ENCODE assay signal across 8 cellular contexts in the genomic region with DNA sequence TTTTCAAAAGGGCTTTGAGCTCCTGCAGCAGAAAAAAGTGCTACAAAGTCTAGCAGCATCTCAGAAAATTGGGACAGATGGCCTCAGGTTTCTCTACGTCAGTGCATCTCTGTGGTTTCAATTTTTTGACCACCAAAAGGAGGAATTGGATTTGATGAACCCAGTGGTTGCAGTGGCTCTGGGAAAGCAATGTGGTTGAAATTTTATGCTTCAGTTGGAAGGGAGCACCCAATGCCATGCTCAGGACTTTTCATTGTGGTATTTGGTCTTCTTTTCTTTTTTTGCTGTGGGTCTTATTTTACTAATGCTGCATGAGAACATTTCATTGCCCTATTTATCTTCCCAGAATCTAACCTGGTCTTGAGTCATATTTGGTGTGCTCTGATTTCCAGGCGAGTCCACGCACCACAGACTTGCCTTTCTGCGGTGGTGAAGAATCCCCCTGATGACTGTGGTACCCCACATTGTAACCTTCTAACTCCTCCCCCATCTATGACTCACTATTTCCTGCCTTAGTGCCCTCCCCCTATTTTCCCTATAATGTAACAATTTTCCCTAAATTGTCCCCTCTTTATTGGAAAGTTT. TPM values are rescaled to one million over a fixed set of nuclear protein-coding genes. Genes with fewer than 3 reads are reported as not detected.
A peak's percentile ranks its signal among the peaks of the same experiment; 100 is the strongest.
DNase-seq lines count a peak whose midpoint lies in the region; ATAC-seq and TF ChIP-seq lines count a peak whose summit lies in the region.

No MANE protein-coding gene starts in this region.

- no peak overlapping the region for H3K27ac ChIP-seq in HEK293 (ENCODE audit: extremely low read depth, low read depth, low read length)
- peak overlapping the region; percentile 55 for H3K27ac ChIP-seq in PC-3 (ENCODE audit: low read length)
- H3K27ac ChIP-seq in esophagus squamous epithelium = no peak overlapping the region

- peak overlapping the region; percentile 4 to 75 for H3K27ac Mint-ChIP-seq in effector memory CD8-positive, alpha-beta T cell

- no peak overlapping the region for H2AFZ ChIP-seq in PC-3 (ENCODE audit: low read length)

- ATAC-seq in GM18502 (IDR thresholded peaks at IDR 0.05; ENCODE audit: poor library complexity, unreplicated experiment) (peak; percentile 77), PC-3 (no peak)
- peak; percentile 85 for ATAC-seq in effector memory CD8-positive, alpha-beta T cell (replicated peaks)

- no TSS peak for BruUV-seq in PC-3 (replicated peaks; lab: Mats Ljungman, UMichigan)

- H3K9me2 ChIP-seq in PC-3 (replicated peaks; ENCODE audit: low read length) = no peaks in the 10 kb centered on the region

- no peaks in the 10 kb centered on the region for H3F3A ChIP-seq in PC-3 (ENCODE audit: low read length, unreplicated experiment)

- POLR2A ChIA-PET in HEK293 (lab: Yijun Ruan, JAX) (interaction anchor here (1.5 kb wide), 1 partner anchor 57 kb away, joined by 3 read pairs; no protein-coding TSS in a partner anchor), PC-3 (lab: Charles Lee; ENCODE audit: unreplicated experiment) (no interaction called here)

- peaks cover 7% of the 10 kb centered on the region for H3K36me3 Mint-ChIP-seq in effector memory CD8-positive, alpha-beta T cell (ENCODE audit: insufficient read depth)

- peak overlapping the region; percentile 36 for H3K4me2 ChIP-seq in PC-3 (ENCODE audit: low read length)

- H3K4me1 ChIP-seq in HEK293 (ENCODE audit: control insufficient read depth, insufficient read depth, low read length) (peaks cover 14% of the 10 kb centered on the region), PC-3 (ENCODE audit: insufficient read depth, low read length) (peaks cover 42% of the 10 kb centered on the region), esophagus squamous epithelium (peaks cover 0 to 11% (median 3%) of the 10 kb centered on the region in 3 donors)

- no peaks in the 10 kb centered on the region for H3K27me3 ChIP-seq in PC-3 (ENCODE audit: low read length)
- peaks cover 0 to 6% (median 0%) of the 10 kb centered on the region in 4 donors for H3K27me3 ChIP-seq in esophagus squamous epithelium

- intact Hi-C loops in PC-3 (cut with micrococcal nuclease) = no loop called here
- intact Hi-C loops in esophagus squamous epithelium (cut with DNase I) = no loop called here

- H3K9me3 ChIP-seq in HEK293 (ENCODE audit: control insufficient read depth, insufficient read depth, low read depth, low read length) = no peaks in the 10 kb centered on the region
- no peaks in the 10 kb centered on the region for H3K9me3 ChIP-seq in PC-3 (ENCODE audit: low read length)
- no peaks in the 10 kb centered on the region for H3K9me3 ChIP-seq in esophagus squamous epithelium

- 59 to 62% methylated on average over 4 of the region's 4 CpGs for WGBS in esophagus squamous epithelium, 2 donors

- CTCF ChIA-PET in HEK293 (lab: Yijun Ruan, JAX) = interaction anchor here (0.7 kb wide), 1 partner anchor 342 kb away, joined by 3 read pairs; no protein-coding TSS in a partner anchor
- CTCF ChIA-PET in PC-3 (lab: Charles Lee) = interaction anchor here (0.6 kb wide), 1 partner anchor 343 kb away, joined by 3 read pairs; no protein-coding TSS in a partner anchor

- no peaks in the 10 kb centered on the region for H3K27me3 Mint-ChIP-seq in effector memory CD8-positive, alpha-beta T cell

- no peak overlapping the region for H3K4me3 ChIP-seq in HEK293 (ENCODE audit: low read depth, low read length)
- H3K4me3 ChIP-seq in PC-3 (ENCODE audit: low read length) = no peak overlapping the region
- H3K4me3 ChIP-seq in esophagus squamous epithelium = no peak overlapping the region

- TF ChIP-seq CTCF in HEK293 (tag by site-specific recombination; IDR thresholded peaks at IDR 0.05) (no peak), PC-3 (conservative IDR thresholded peaks at IDR 0.05; ENCODE audit: low read depth, low read length) (no peak), esophagus squamous epithelium (IDR thresholded peaks at IDR 0.05) (no peak)

- peak; percentile 64 for DNase-seq in PC-3
- peak in 2 of 3 experiments; percentile 24 to 37 for DNase-seq in effector memory CD8-positive, alpha-beta T cell
- DNase-seq in HT-29 (ENCODE audit: low spot score) = no peak
- DNase-seq in esophagus squamous epithelium (lab: John Stamatoyannopoulos, UW) = no peak
- no peak for DNase-seq in hepatic stellate cell (ENCODE audit: low spot score)
- DNase-seq in NCI-H2227 (lab: John Stamatoyannopoulos, UW; ENCODE audit: unreplicated experiment) = no peak

- H3K9ac ChIP-seq in PC-3 (ENCODE audit: low read length) = no peak overlapping the region

- no peaks in the 10 kb centered on the region for H3K36me3 ChIP-seq in HEK293 (ENCODE audit: control insufficient read depth in 2 of 2, insufficient read depth in 1 of 2, low read length in 2 of 2)
- no peaks in the 10 kb centered on the region for H3K36me3 ChIP-seq in PC-3 (ENCODE audit: low read depth, low read length)
- no peaks in the 10 kb centered on the region for H3K36me3 ChIP-seq in esophagus squamous epithelium

- H4K20me1 ChIP-seq in PC-3 (ENCODE audit: low read length) = no peaks in the 10 kb centered on the region

- no peak for TF ChIP-seq POLR2A in esophagus squamous epithelium (IDR thresholded peaks at IDR 0.05)

- no peaks in the 10 kb centered on the region for H3K9me3 Mint-ChIP-seq in effector memory CD8-positive, alpha-beta T cell

- H3K4me3 Mint-ChIP-seq in effector memory CD8-positive, alpha-beta T cell = peak overlapping the region; percentile 11 to 46

- peaks cover 29 to 44% of the 10 kb centered on the region in 2 donors for H3K4me1 Mint-ChIP-seq in effector memory CD8-positive, alpha-beta T cell (ENCODE audit: low read depth in 2 of 2)

- H3K79me2 ChIP-seq in PC-3 (ENCODE audit: low read length) = no peaks in the 10 kb centered on the region

TF ChIP-seq in HEK293, 187 proteins besides CTCF, POLR2A, EP300 and RAD21:
- peak; percentile 27; the same call in 1 of the 2 replicates for TF ChIP-seq ZNF664 (tag by site-specific recombination; IDR thresholded peaks at IDR 0.05)
- no peak for TF ChIP-seq ZNF354C (tag by site-specific recombination; IDR thresholded peaks at IDR 0.05; ENCODE audit: borderline replicate concordance, low read depth)
- no peak for TF ChIP-seq SP2 (tag by site-specific recombination; IDR thresholded peaks at IDR 0.05)
- TF ChIP-seq, protein P1, sequence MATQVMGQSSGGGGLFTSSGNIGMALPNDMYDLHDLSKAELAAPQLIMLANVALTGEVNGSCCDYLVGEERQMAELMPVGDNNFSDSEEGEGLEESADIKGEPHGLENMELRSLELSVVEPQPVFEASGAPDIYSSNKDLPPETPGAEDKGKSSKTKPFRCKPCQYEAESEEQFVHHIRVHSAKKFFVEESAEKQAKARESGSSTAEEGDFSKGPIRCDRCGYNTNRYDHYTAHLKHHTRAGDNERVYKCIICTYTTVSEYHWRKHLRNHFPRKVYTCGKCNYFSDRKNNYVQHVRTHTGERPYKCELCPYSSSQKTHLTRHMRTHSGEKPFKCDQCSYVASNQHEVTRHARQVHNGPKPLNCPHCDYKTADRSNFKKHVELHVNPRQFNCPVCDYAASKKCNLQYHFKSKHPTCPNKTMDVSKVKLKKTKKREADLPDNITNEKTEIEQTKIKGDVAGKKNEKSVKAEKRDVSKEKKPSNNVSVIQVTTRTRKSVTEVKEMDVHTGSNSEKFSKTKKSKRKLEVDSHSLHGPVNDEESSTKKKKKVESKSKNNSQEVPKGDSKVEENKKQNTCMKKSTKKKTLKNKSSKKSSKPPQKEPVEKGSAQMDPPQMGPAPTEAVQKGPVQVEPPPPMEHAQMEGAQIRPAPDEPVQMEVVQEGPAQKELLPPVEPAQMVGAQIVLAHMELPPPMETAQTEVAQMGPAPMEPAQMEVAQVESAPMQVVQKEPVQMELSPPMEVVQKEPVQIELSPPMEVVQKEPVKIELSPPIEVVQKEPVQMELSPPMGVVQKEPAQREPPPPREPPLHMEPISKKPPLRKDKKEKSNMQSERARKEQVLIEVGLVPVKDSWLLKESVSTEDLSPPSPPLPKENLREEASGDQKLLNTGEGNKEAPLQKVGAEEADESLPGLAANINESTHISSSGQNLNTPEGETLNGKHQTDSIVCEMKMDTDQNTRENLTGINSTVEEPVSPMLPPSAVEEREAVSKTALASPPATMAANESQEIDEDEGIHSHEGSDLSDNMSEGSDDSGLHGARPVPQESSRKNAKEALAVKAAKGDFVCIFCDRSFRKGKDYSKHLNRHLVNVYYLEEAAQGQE (tag by site-specific recombination; IDR thresholded peaks at IDR 0.05) = no peak
- TF ChIP-seq ZNF19 (tag by site-specific recombination; IDR thresholded peaks at IDR 0.05; ENCODE audit: low read depth) = no peak
- TF ChIP-seq, protein P2, sequence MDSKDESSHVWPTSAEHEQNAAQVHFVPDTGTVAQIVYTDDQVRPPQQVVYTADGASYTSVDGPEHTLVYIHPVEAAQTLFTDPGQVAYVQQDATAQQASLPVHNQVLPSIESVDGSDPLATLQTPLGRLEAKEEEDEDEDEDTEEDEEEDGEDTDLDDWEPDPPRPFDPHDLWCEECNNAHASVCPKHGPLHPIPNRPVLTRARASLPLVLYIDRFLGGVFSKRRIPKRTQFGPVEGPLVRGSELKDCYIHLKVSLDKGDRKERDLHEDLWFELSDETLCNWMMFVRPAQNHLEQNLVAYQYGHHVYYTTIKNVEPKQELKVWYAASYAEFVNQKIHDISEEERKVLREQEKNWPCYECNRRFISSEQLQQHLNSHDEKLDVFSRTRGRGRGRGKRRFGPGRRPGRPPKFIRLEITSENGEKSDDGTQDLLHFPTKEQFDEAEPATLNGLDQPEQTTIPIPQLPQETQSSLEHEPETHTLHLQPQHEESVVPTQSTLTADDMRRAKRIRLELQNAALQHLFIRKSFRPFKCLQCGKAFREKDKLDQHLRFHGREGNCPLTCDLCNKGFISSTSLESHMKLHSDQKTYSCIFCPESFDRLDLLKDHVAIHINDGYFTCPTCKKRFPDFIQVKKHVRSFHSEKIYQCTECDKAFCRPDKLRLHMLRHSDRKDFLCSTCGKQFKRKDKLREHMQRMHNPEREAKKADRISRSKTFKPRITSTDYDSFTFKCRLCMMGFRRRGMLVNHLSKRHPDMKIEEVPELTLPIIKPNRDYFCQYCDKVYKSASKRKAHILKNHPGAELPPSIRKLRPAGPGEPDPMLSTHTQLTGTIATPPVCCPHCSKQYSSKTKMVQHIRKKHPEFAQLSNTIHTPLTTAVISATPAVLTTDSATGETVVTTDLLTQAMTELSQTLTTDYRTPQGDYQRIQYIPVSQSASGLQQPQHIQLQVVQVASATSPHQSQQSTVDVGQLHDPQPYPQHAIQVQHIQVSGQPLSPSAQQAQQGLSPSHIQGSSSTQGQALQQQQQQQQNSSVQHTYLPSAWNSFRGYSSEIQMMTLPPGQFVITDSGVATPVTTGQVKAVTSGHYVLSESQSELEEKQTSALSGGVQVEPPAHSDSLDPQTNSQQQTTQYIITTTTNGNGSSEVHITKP (tag by site-specific recombination; IDR thresholded peaks at IDR 0.05) = 0 out of 2 replicates have a peak, but pooled peaks have one; percentile 15

RNA-seq across cellular contexts. Expression of a gene that starts 56.7 kb away (rescaled TPM):
- total RNA-seq in PC-3 (2014; rRNA removed) (2.1 TPM in 2 replicates), esophagus squamous epithelium (10 to 100 TPM in 2 of 4 donors, 1 to 10 TPM in 2; 2.8 to 31.1 (median 10.3) TPM)
- total RNA-seq in HT-29 (2014; rRNA removed; shearing (Covaris generic)) = not detected in 2 replicates

Comparison
In these comparisons a context has a peak if more than half of its experiments do, and no peak if none do; other contexts are left out.
1. DNase-seq: peak in PC-3 (single experiment) and effector memory CD8-positive, alpha-beta T cell (2 of 3); none in HT-29 (single experiment), esophagus squamous epithelium (single experiment), hepatic stellate cell (single experiment) and NCI-H2227 (single experiment).